Comparison of ENCODE assay signal across 8 cellular contexts in the genomic region with DNA sequence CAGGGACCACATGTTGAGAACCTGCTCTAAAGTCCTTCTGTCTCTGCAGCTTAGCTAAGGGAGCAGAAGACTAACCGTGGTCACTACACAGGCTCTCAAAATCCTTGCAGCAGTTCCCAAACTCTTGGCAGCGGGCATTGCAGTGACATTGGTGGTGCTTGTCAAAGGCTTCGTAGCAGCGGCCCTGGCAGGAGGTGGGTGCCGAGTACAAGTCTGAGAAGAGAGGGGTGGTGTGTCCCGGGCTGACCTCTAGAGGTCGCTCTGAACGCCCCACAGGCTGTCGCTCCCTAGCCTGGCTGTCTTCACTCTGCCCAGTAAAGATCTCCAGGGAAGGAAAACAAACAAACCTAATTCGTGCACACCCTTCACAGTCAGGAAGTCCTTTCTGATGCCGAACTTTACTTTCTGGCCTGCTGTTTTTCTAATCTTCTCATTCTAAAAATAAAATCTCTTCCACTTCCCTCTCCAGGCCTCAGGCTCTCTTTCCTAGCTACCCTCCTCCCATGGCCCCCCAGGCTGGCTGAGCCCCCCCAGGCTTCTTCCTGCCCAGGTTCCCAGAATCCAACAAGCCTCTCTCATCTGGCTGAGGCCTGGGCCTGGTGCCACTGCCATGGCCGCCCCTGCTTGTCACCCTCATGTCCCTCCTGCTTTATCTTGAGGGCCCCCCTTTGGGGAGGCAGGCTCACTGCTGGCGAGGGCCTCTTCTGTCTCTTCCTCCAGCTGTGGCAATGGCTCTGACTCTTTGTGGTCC. TPM values are rescaled to one million over a fixed set of nuclear protein-coding genes. Genes with fewer than 3 reads are reported as not detected.
DNase-seq lines count a peak whose midpoint lies in the region; ATAC-seq lines count a peak whose summit lies in the region.

No MANE protein-coding gene starts in this region.

- H3K4me2 ChIP-seq in GM23248 (ENCODE audit: unreplicated experiment), result peak overlapping the region; percentile 49

- POLR2A ChIA-PET in activated CD4-positive, alpha-beta T cell treated with anti-CD3 and anti-CD28 coated beads for 36 hours (lab: Charles Lee), result no interaction called here

- H3K9me3 ChIP-seq in GM23248 (ENCODE audit: low read depth), result no peaks in the 10 kb centered on the region

- H3K27ac Mint-ChIP-seq in activated CD4-positive, alpha-beta T cell treated with anti-CD3 and anti-CD28 coated beads for 36 hours, result peak overlapping the region; percentile 34
- H3K27ac Mint-ChIP-seq in dendritic cell treated with granulocyte-macrophage colony-stimulating factor and Interleukin-4, amounts not matched to agents 40 ng/mL and 50 ng/mL, for 4 days, result peak overlapping the region; percentile 83

- peak overlapping the region; percentile 93 for H2AFZ ChIP-seq in GM23248

- peaks cover 16% of the 10 kb centered on the region for H3K4me1 ChIP-seq in GM23248 (ENCODE audit: insufficient read depth)

- peak overlapping the region; percentile 55 for H3K27ac ChIP-seq in GM23248

- no peaks in the 10 kb centered on the region for H3F3A ChIP-seq in GM23248 (ENCODE audit: insufficient read depth)

- H3K27me3 ChIP-seq in GM23248 (replicated peaks; ENCODE audit: insufficient read depth), result no peaks in the 10 kb centered on the region

- peak overlapping the region; percentile 82 for H3K9ac ChIP-seq in GM23248

- WGBS in GM23248 (ENCODE audit: low coverage in 1 of 2, low lambda C conversion rate in 2 of 2, missing lambda C conversion rate in 2 of 2), 2 experiments, result 16% methylated on average over 13 of the region's 13 CpGs

- in situ Hi-C loops in GM23248 (cut with MboI), result no loop called here

- ATAC-seq in activated CD4-positive, alpha-beta T cell treated with anti-CD3 and anti-CD28 coated beads for 36 hours, result peak; percentile 89
- ATAC-seq in left colon (peak; percentile 96), GM21825 (IDR thresholded peaks at IDR 0.05; ENCODE audit: unreplicated experiment) (no peak)

- H3K4me3 Mint-ChIP-seq in activated CD4-positive, alpha-beta T cell treated with anti-CD3 and anti-CD28 coated beads for 36 hours, result no peak overlapping the region
- no peak overlapping the region for H3K4me3 Mint-ChIP-seq in dendritic cell treated with granulocyte-macrophage colony-stimulating factor and Interleukin-4, amounts not matched to agents 40 ng/mL and 50 ng/mL, for 4 days

- H3K36me3 Mint-ChIP-seq in activated CD4-positive, alpha-beta T cell treated with anti-CD3 and anti-CD28 coated beads for 36 hours (ENCODE audit: low read depth), result peaks cover 5% of the 10 kb centered on the region
- peaks cover 35% of the 10 kb centered on the region for H3K36me3 Mint-ChIP-seq in dendritic cell treated with granulocyte-macrophage colony-stimulating factor and Interleukin-4, amounts not matched to agents 40 ng/mL and 50 ng/mL, for 4 days (ENCODE audit: low read depth)

- CTCF ChIA-PET in activated CD4-positive, alpha-beta T cell treated with anti-CD3 and anti-CD28 coated beads for 36 hours (lab: Charles Lee), result interaction anchor here (0.5 to 22.8 kb wide), 18 partner anchors 8 to 847 kb away, joined by 3 to 341 read pairs (median 4); partner anchors contain the start of genes ENDOU and SLC48A1

- H4K20me1 ChIP-seq in GM23248 (ENCODE audit: insufficient read depth), result no peaks in the 10 kb centered on the region

- no peaks in the 10 kb centered on the region for H3K27me3 Mint-ChIP-seq in activated CD4-positive, alpha-beta T cell treated with anti-CD3 and anti-CD28 coated beads for 36 hours
- peaks cover 9% of the 10 kb centered on the region for H3K27me3 Mint-ChIP-seq in dendritic cell treated with granulocyte-macrophage colony-stimulating factor and Interleukin-4, amounts not matched to agents 40 ng/mL and 50 ng/mL, for 4 days

- H3K4me1 Mint-ChIP-seq in activated CD4-positive, alpha-beta T cell treated with anti-CD3 and anti-CD28 coated beads for 36 hours, result peaks cover 26% of the 10 kb centered on the region
- peaks cover 65% of the 10 kb centered on the region for H3K4me1 Mint-ChIP-seq in dendritic cell treated with granulocyte-macrophage colony-stimulating factor and Interleukin-4, amounts not matched to agents 40 ng/mL and 50 ng/mL, for 4 days (ENCODE audit: low read depth)

- DNase-seq in AG08395 (ENCODE audit: low spot score) (peak; percentile 96), GM23248 (peak; percentile 88), NCI-H2107 (lab: John Stamatoyannopoulos, UW) (peak; percentile 43), left colon (peak; percentile 82)
- DNase-seq in activated CD4-positive, alpha-beta T cell treated with anti-CD3 and anti-CD28 coated beads for 36 hours, result peak; percentile 79
- DNase-seq in stimulated activated CD4-positive, alpha-beta T cell treated with anti-CD3 and anti-CD28 coated beads, Interleukin-1b, Interleukin-23, amount 100 ng/mL, for 24 hours (ENCODE audit: low read depth in 4 of 4, low spot score in 1 of 4), result peak in 3 of 4 experiments; percentile 19 to 34 (median 20)

- H3K4me3 ChIP-seq in GM23248, result no peak overlapping the region

- intact Hi-C loops in activated CD4-positive, alpha-beta T cell treated with anti-CD3 and anti-CD28 coated beads for 36 hours (cut with DNase I, micrococcal nuclease), result loop anchor here in 1 of 2 experiments (5.0 kb wide), 2 partner anchors 245 to 900 kb away; partner anchors contain the start of gene TMEM106C
- intact Hi-C loops in dendritic cell treated with granulocyte-macrophage colony-stimulating factor and Interleukin-4, amounts not matched to agents 40 ng/mL and 50 ng/mL, for 4 days (cut with micrococcal nuclease), result loop anchor here (10.0 kb wide), 1 partner anchor 227 kb away; no protein-coding TSS in a partner anchor
- intact Hi-C loops in left colon (cut with DNase I, micrococcal nuclease), result loop anchor here (5.0 to 10.0 kb wide), 3 partner anchors 50 to 120 kb away; no protein-coding TSS in a partner anchor

- H3K9me2 ChIP-seq in GM23248 (ENCODE audit: insufficient read depth), result no peaks in the 10 kb centered on the region

- H3K9me3 Mint-ChIP-seq in activated CD4-positive, alpha-beta T cell treated with anti-CD3 and anti-CD28 coated beads for 36 hours (ENCODE audit: low read depth), result no peaks in the 10 kb centered on the region
- no peaks in the 10 kb centered on the region for H3K9me3 Mint-ChIP-seq in dendritic cell treated with granulocyte-macrophage colony-stimulating factor and Interleukin-4, amounts not matched to agents 40 ng/mL and 50 ng/mL, for 4 days

- H3K36me3 ChIP-seq in GM23248 (ENCODE audit: low read depth), result no peaks in the 10 kb centered on the region

- no peaks in the 10 kb centered on the region for H3K79me2 ChIP-seq in GM23248 (ENCODE audit: insufficient read depth)

RNA-seq across cellular contexts. Expression of gene ENDOU, which starts 7.7 kb away (rescaled TPM):
- total RNA-seq in GM23248 (2014; rRNA removed; shearing (Covaris generic)), result 0.22 TPM in 1 of 2 replicates, not detected in the other
- 0.10 TPM in 1 of 2 replicates, not detected in the other for polyA plus RNA-seq in GM23248 (2016; fragmentation: Nextera tagmentation; extraction: Ambion mirVana)
- not detected for total RNA-seq in activated CD4-positive, alpha-beta T cell treated with anti-CD3 and anti-CD28 coated beads for 36 hours
- total RNA-seq in left colon, result not detected

RNA-seq across cellular contexts. Expression of gene RPAP3, which starts 11.8 kb away (rescaled TPM):
- total RNA-seq in GM23248 (2014; rRNA removed; shearing (Covaris generic)), result 16.2 and 18.6 TPM in 2 replicates
- 27.7 and 27.8 TPM in 2 replicates for polyA plus RNA-seq in GM23248 (2016; fragmentation: Nextera tagmentation; extraction: Ambion mirVana)
- 10 to 100 TPM; 55.3 to 62.8 TPM for total RNA-seq in activated CD4-positive, alpha-beta T cell treated with anti-CD3 and anti-CD28 coated beads for 36 hours
- 10 to 100 TPM; 14.7 to 17.8 TPM for total RNA-seq in left colon

RNA-seq across cellular contexts. Expression of gene RAPGEF3, which starts 41.1 kb away (rescaled TPM):
- total RNA-seq in GM23248 (2014; rRNA removed; shearing (Covaris generic)), result 1.3 and 3.7 TPM in 2 replicates
- polyA plus RNA-seq in GM23248 (2016; fragmentation: Nextera tagmentation; extraction: Ambion mirVana), result 1.1 and 1.4 TPM in 2 replicates
- total RNA-seq in activated CD4-positive, alpha-beta T cell treated with anti-CD3 and anti-CD28 coated beads for 36 hours, result under 1 TPM; 0.43 to 0.83 TPM
- total RNA-seq in left colon, result 1 to 10 TPM; 8.5 to 9.7 TPM

RNA-seq across cellular contexts. Expression of gene SLC48A1, which starts 55.4 kb away (rescaled TPM):
- 16.4 and 20.9 TPM in 2 replicates for total RNA-seq in GM23248 (2014; rRNA removed; shearing (Covaris generic))
- polyA plus RNA-seq in GM23248 (2016; fragmentation: Nextera tagmentation; extraction: Ambion mirVana), result 19.1 and 21.8 TPM in 2 replicates
- 1 to 10 TPM; 5.9 to 8.5 TPM for total RNA-seq in activated CD4-positive, alpha-beta T cell treated with anti-CD3 and anti-CD28 coated beads for 36 hours
- 10 to 100 TPM; 18.1 to 18.9 TPM for total RNA-seq in left colon

Comparison
In these comparisons a context has a peak if more than half of its experiments do, and no peak if none do; other contexts are left out.
1. DNase-seq: peak in every context shown above with its lines; median percentile 96 in AG08395; 88 in GM23248; 82 in left colon; 79 in activated CD4-positive, alpha-beta T cell treated with anti-CD3 and anti-CD28 coated beads for 36 hours; 43 in NCI-H2107; 20 in stimulated activated CD4-positive, alpha-beta T cell treated with anti-CD3 and anti-CD28 coated beads, Interleukin-1b, Interleukin-23, amount 100 ng/mL, for 24 hours.